In the genomic region with DNA sequence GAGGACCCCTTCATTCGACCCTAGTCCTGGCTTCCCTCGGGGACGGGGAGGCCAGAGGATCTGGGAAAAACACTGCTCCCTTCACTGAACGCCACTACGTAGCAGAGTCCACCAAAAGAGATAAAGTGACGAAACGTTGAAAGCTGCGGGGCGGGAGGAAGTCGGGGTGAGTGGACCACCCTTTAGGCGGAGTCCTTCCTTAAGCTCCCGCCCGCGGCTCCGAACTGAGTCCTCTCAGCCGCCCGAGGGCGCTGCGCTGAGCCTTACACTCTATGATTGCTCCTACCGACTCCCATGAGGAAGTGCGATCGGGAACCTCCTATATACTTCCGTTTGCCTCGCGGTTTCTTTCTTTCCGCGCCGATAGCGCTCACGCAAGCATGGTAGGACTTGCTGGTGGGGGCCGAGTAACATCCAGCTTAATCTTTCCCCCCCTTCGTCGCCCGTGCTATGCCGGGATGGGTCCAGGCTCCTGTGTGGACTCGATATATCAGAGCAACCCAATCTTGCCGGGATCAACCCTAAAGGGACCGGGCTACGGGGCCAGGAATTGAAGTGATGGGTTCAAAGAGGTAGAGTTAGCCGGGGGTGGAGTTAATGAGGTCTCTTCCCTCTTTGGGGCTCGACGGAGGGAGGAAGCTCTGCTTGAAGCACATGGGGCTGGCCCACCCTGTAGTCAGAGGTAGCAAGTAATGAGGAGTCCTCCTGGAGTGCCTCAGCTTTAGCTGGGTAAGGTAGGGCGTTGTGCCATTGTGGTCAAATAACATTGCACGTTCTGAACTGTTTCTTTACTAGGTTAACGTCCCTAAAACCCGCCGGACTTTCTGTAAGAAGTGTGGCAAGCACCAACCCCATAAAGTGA, we compare ENCODE assay signal across 8 cellular contexts. TPM values are rescaled to one million over a fixed set of nuclear protein-coding genes. Genes with fewer than 3 reads are reported as not detected.
A peak's percentile ranks its signal among the peaks of the same experiment; 100 is the strongest.
DNase-seq lines count a peak whose midpoint lies in the region; ATAC-seq and TF ChIP-seq lines count a peak whose summit lies in the region.

A gene (plus strand): TSS at position 348 of the 862 bp plus-strand sequence. CDS start 33 bp downstream, at position 381.

- H3K4me3 ChIP-seq in ascending aorta: peak within 1 kb of the TSS; percentile 50 to 63
- H3K4me3 ChIP-seq in retinal pigment epithelial cell (ENCODE audit: low read length): peak within 1 kb of the TSS; percentile 83

- intact Hi-C loops in ascending aorta (cut with DNase I): loop anchor here (2.0 to 5.0 kb wide), 2 partner anchors 42 to 541 kb away; a partner anchor contains a TSS

- no peaks in the 10 kb centered on the region for H3K4me1 ChIP-seq in ascending aorta

- H3K9me3 ChIP-seq in ascending aorta: no peaks in the 10 kb centered on the region

- DNase-seq in NCI-H187 (lab: John Stamatoyannopoulos, UW) (peak; percentile 70 to 81), T-helper 2 cell (peak; percentile 50 to 89 (median 72)), ascending aorta (ENCODE audit: low spot score in 2 of 2) (peak; percentile 35 to 90), hippocampal formation (lab: John Stamatoyannopoulos, UW) (peak; percentile 71 to 79), retinal pigment epithelial cell (ENCODE audit: low read depth) (peak; percentile 63), 8988T (no peak)

- peak; percentile 46 to 63 (median 50) for TF ChIP-seq CTCF in ascending aorta (IDR thresholded peaks at IDR 0.05)
- peak; percentile 73 for TF ChIP-seq CTCF in retinal pigment epithelial cell (conservative IDR thresholded peaks at IDR 0.05; ENCODE audit: low read depth, low read length)

- no peaks in the 10 kb centered on the region for H3K27me3 ChIP-seq in ascending aorta

- peak; percentile 87 for ATAC-seq in GM18498 (IDR thresholded peaks at IDR 0.05; ENCODE audit: unreplicated experiment)
- ATAC-seq in HG02943 (IDR thresholded peaks at IDR 0.05; ENCODE audit: low read depth, unreplicated experiment): peak; percentile 71

- peaks cover 0 to 3% of the 10 kb centered on the region in 2 donors for H3K36me3 ChIP-seq in ascending aorta

- H3K27ac ChIP-seq in ascending aorta: peak within 1 kb of the TSS; percentile 61 to 75

RNA-seq across cellular contexts. Expression of the gene that starts here (rescaled TPM):
- total RNA-seq in ascending aorta: 822 TPM
